9 cellular contexts compared by ENCODE assay signal in genomic region chr9:4680178-4680535, GRCh38. TPM values are rescaled to one million over a fixed set of nuclear protein-coding genes. Genes with fewer than 3 reads are reported as not detected.
A peak's percentile ranks its signal among the peaks of the same experiment; 100 is the strongest.
DNase-seq lines count a peak whose midpoint lies in the region; ATAC-seq and TF ChIP-seq lines count a peak whose summit lies in the region.
"Had no signal": no experiment of that assay in that cellular context is flagged by ENCODE, and none has a peak within 500 bp of the region (broad histone marks: within the 10 kb centered on the region; RNA-seq: fewer than 3 reads in every experiment).

No MANE protein-coding gene starts in this region.

- H3K27me3 Mint-ChIP-seq in activated CD8-positive, alpha-beta T cell treated with anti-CD3 and anti-CD28 coated beads, Interleukin-2, amount 10 ng/mL, durations not matched to agents 7 days and 5 days (ENCODE audit: low read depth): peaks cover 5% of the 10 kb centered on the region
- H3K27me3 Mint-ChIP-seq: T-cell had no signal

- no peak for TF ChIP-seq EP300 in upper lobe of left lung (IDR thresholded peaks at IDR 0.05)

- TF ChIP-seq POLR2A in adrenal gland (IDR thresholded peaks at IDR 0.05): no peak
- no peak for TF ChIP-seq POLR2A in upper lobe of left lung (IDR thresholded peaks at IDR 0.05)

- CTCF ChIA-PET in activated CD8-positive, alpha-beta T cell treated with anti-CD3 and anti-CD28 coated beads, Interleukin-2, amount 10 ng/mL, durations not matched to agents 7 days and 5 days (lab: Charles Lee): interaction anchor here (1.1 to 1.4 kb wide), 6 partner anchors 40 to 770 kb away, joined by 3 to 5 read pairs (median 3); partner anchors contain the start of genes AK3 and CD274

- H3K27ac Mint-ChIP-seq in activated CD8-positive, alpha-beta T cell treated with anti-CD3 and anti-CD28 coated beads, Interleukin-2, amount 10 ng/mL, durations not matched to agents 7 days and 5 days: no peak overlapping the region
- H3K27ac Mint-ChIP-seq: T-cell had no signal

- peak; percentile 10 for DNase-seq in NCI-H1694 treated with DMSO at 0.1 percent for 48 hours (lab: John Stamatoyannopoulos, UW)
- DNase-seq in NCI-H1694 (lab: John Stamatoyannopoulos, UW): no peak
- DNase-seq in adrenal gland: peak in 1 of 7 donors; percentile 19
- peak; percentile 12 for DNase-seq in kidney glomerular epithelial cell (lab: John Stamatoyannopoulos, UW)
- no peak for DNase-seq in upper lobe of left lung
- DNase-seq in activated CD8-positive, alpha-beta T cell treated with anti-CD3 and anti-CD28 coated beads, Interleukin-2, amount 10 ng/mL, durations not matched to agents 7 days and 5 days: no peak
- no peak for DNase-seq in DMS153 treated with DMSO at 0.1 percent for 48 hours (lab: John Stamatoyannopoulos, UW; ENCODE audit: unreplicated experiment)

- no peaks in the 10 kb centered on the region for H3K36me3 ChIP-seq in adrenal gland (replicated peaks in 1 of 2)
- H3K36me3 ChIP-seq in upper lobe of left lung: peaks cover 0 to 5% (median 2%) of the 10 kb centered on the region in 4 donors

- H3K27me3 ChIP-seq in adrenal gland: no peaks in the 10 kb centered on the region
- H3K27me3 ChIP-seq in upper lobe of left lung: no peaks in the 10 kb centered on the region

- TF ChIP-seq CTCF in adrenal gland (IDR thresholded peaks at IDR 0.05): no peak
- no peak for TF ChIP-seq CTCF in upper lobe of left lung (IDR thresholded peaks at IDR 0.05)

- H3K27ac ChIP-seq in adrenal gland (peak overlapping the region; percentile 90 to 99 (median 93)), upper lobe of left lung (peak overlapping the region; percentile 90 to 99 (median 97))

- H3K9me3 ChIP-seq in adrenal gland (replicated peaks in 1 of 3) (no peaks in the 10 kb centered on the region), upper lobe of left lung (no peaks in the 10 kb centered on the region)

- intact Hi-C loops in adrenal gland (cut with DNase I): no loop called here

- peaks cover 12% of the 10 kb centered on the region for H3K36me3 Mint-ChIP-seq in activated CD8-positive, alpha-beta T cell treated with anti-CD3 and anti-CD28 coated beads, Interleukin-2, amount 10 ng/mL, durations not matched to agents 7 days and 5 days (ENCODE audit: low read depth)

- POLR2A ChIA-PET in activated CD8-positive, alpha-beta T cell treated with anti-CD3 and anti-CD28 coated beads, Interleukin-2, amount 10 ng/mL, durations not matched to agents 7 days and 5 days (lab: Charles Lee): interaction anchor here (1.2 to 1.4 kb wide), 3 partner anchors 18 to 948 kb away, joined by 5 to 19 read pairs (median 8); partner anchors contain the start of genes AK3, PLPP6 and RIC1

- H3K4me1 Mint-ChIP-seq in activated CD8-positive, alpha-beta T cell treated with anti-CD3 and anti-CD28 coated beads, Interleukin-2, amount 10 ng/mL, durations not matched to agents 7 days and 5 days (ENCODE audit: low read depth): no peaks in the 10 kb centered on the region

- H3K4me3 Mint-ChIP-seq in activated CD8-positive, alpha-beta T cell treated with anti-CD3 and anti-CD28 coated beads, Interleukin-2, amount 10 ng/mL, durations not matched to agents 7 days and 5 days: no peak overlapping the region
- H3K4me3 Mint-ChIP-seq: T-cell had no signal

- H3K4me1 ChIP-seq in adrenal gland (replicated peaks in 1 of 2) (peaks cover 13 to 30% of the 10 kb centered on the region in 2 donors), upper lobe of left lung (peaks cover 9 to 28% (median 15%) of the 10 kb centered on the region in 4 donors)

- peak in 1 of 2 donors; percentile 8 for ATAC-seq in upper lobe of left lung (ENCODE audit: low FRiP score in 2 of 2)
- no peak for ATAC-seq in activated CD8-positive, alpha-beta T cell treated with anti-CD3 and anti-CD28 coated beads, Interleukin-2, amount 10 ng/mL, durations not matched to agents 7 days and 5 days
- no peak for ATAC-seq in GM21717 (IDR thresholded peaks at IDR 0.05; ENCODE audit: unreplicated experiment)

- 0 to 2% (median 1%) methylated on average over 10 of the region's 10 CpGs for WGBS in adrenal gland, 4 donors
- WGBS in upper lobe of left lung, 2 donors: 0 to 1% methylated on average over 10 of the region's 10 CpGs

- H3K4me3 ChIP-seq in adrenal gland (peak overlapping the region; percentile 62 to 91 (median 83)), upper lobe of left lung (peak overlapping the region; percentile 63 to 83 (median 78))

- H3K9me3 Mint-ChIP-seq in activated CD8-positive, alpha-beta T cell treated with anti-CD3 and anti-CD28 coated beads, Interleukin-2, amount 10 ng/mL, durations not matched to agents 7 days and 5 days (ENCODE audit: insufficient read depth): no peaks in the 10 kb centered on the region
- H3K9me3 Mint-ChIP-seq: T-cell had no signal

RNA-seq across cellular contexts. Expression of gene CDC37L1, which starts 0.8 kb away (rescaled TPM):
- total RNA-seq in adrenal gland (10 to 100 TPM; 16.5 to 46.2 (median 28.3) TPM), upper lobe of left lung (10 to 100 TPM in 5 of 6 donors, 1 to 10 TPM in 1; 8.1 to 38.8 (median 18.2) TPM)
- polyA plus RNA-seq in adrenal gland: 10 to 100 TPM; 10.9 to 31.4 (median 11.1) TPM
- total RNA-seq in activated CD8-positive, alpha-beta T cell treated with anti-CD3 and anti-CD28 coated beads, Interleukin-2, amount 10 ng/mL, durations not matched to agents 7 days and 5 days: 1 to 10 TPM; 8.0 to 8.9 TPM

RNA-seq across cellular contexts. Expression of gene SPATA6L, which starts 13.9 kb away (rescaled TPM):
- total RNA-seq in adrenal gland: 1 to 10 TPM in 7 of 8 donors, under 1 TPM in 1; 0.55 to 8.3 (median 2.8) TPM
- 1 to 10 TPM in 1 of 3 donors, under 1 TPM in 2; 0.91 to 3.4 (median 0.95) TPM for polyA plus RNA-seq in adrenal gland
- total RNA-seq in upper lobe of left lung: 10 to 100 TPM in 3 of 6 donors, 1 to 10 TPM in 3; 7.4 to 38.4 (median 13.8) TPM
- total RNA-seq in activated CD8-positive, alpha-beta T cell treated with anti-CD3 and anti-CD28 coated beads, Interleukin-2, amount 10 ng/mL, durations not matched to agents 7 days and 5 days: under 1 TPM; 0.29 to 0.76 TPM

RNA-seq across cellular contexts. Expression of gene PLPP6, which starts 18.1 kb away (rescaled TPM):
- 10 to 100 TPM in 6 of 8 donors, 1 to 10 TPM in 2; 7.9 to 17.1 (median 11.3) TPM for total RNA-seq in adrenal gland
- 10 to 100 TPM in 1 of 3 donors, 1 to 10 TPM in 2; 2.2 to 12.1 (median 3.9) TPM for polyA plus RNA-seq in adrenal gland
- 1 to 10 TPM; 2.1 to 7.6 (median 5.9) TPM for total RNA-seq in upper lobe of left lung
- total RNA-seq in activated CD8-positive, alpha-beta T cell treated with anti-CD3 and anti-CD28 coated beads, Interleukin-2, amount 10 ng/mL, durations not matched to agents 7 days and 5 days: 1 to 10 TPM; 5.2 to 6.0 TPM

Comparison
In these comparisons a context has a peak if more than half of its experiments do, and no peak if none do; other contexts are left out.
1. DNase-seq: peak in NCI-H1694 treated with DMSO at 0.1 percent for 48 hours (single experiment) and kidney glomerular epithelial cell (single experiment); none in NCI-H1694 (single experiment), upper lobe of left lung (0 of 2), activated CD8-positive, alpha-beta T cell treated with anti-CD3 and anti-CD28 coated beads, Interleukin-2, amount 10 ng/mL, durations not matched to agents 7 days and 5 days (single experiment) and DMS153 treated with DMSO at 0.1 percent for 48 hours (single experiment).